ENCODE assay signal across 8 cellular contexts in the genomic region with DNA sequence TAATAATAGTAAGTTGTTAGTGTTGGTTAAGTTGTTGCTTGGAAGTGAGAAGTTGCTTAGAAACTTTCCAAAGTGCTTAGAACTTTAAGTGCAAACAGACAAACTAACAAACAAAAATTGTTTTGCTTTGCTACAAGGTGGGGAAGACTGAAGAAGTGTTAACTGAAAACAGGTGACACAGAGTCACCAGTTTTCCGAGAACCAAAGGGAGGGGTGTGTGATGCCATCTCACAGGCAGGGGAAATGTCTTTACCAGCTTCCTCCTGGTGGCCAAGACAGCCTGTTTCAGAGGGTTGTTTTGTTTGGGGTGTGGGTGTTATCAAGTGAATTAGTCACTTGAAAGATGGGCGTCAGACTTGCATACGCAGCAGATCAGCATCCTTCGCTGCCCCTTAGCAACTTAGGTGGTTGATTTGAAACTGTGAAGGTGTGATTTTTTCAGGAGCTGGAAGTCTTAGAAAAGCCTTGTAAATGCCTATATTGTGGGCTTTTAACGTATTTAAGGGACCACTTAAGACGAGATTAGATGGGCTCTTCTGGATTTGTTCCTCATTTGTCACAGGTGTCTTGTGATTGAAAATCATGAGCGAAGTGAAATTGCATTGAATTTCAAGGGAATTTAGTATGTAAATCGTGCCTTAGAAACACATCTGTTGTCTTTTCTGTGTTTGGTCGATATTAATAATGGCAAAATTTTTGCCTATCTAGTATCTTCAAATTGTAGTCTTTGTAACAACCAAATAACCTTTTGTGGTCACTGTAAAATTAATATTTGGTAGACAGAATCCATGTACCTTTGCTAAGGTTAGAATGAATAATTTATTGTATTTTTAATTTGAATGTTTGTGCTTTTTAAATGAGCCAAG. TPM values are rescaled to one million over a fixed set of nuclear protein-coding genes. Genes with fewer than 3 reads are reported as not detected.
A peak's percentile ranks its signal among the peaks of the same experiment; 100 is the strongest.
DNase-seq lines count a peak whose midpoint lies in the region; ATAC-seq, FAIRE-seq and TF ChIP-seq lines count a peak whose summit lies in the region.

No MANE protein-coding gene starts in this region.

- 0% methylated on average over 9 of the region's 9 CpGs for WGBS in K562 (ENCODE audit: insufficient coverage, low coverage, missing lambda C conversion rate)

- CTCF ChIA-PET in K562 (lab: Yijun Ruan, JAX; ENCODE audit: low intra/inter-chr PET ratio): interaction anchor here (1.0 kb wide), 1 partner anchor 80 kb away, joined by 3 read pairs; no protein-coding TSS in a partner anchor

- no peaks in the 10 kb centered on the region for H3K9me3 ChIP-seq in K562 (replicated peaks; ENCODE audit: control insufficient read depth, insufficient read depth, low read depth, low read length)

- in situ Hi-C loops in K562 (cut with MboI): no loop called here

- TF ChIP-seq RAD21 in K562 (CRISPR knock-in tag; conservative IDR thresholded peaks at IDR 0.05 in 1 of 2, IDR thresholded peaks at IDR 0.05 in 1 of 2): no peak; a peak in 1 of 4 replicates

- peak overlapping the region; percentile 98 to 100; a peak in 3 of 4 replicates for H3K9ac ChIP-seq in K562 (ENCODE audit: insufficient read depth in 1 of 2, low read depth in 2 of 2, low read length in 2 of 2)

- TF ChIP-seq POLR2A in K562 (conservative IDR thresholded peaks at IDR 0.05): peak; percentile 73

- BruUV-seq in K562 (replicated peaks; lab: Mats Ljungman, UMichigan): no TSS peak

- H3K4me3 ChIP-seq in HFF-Myc (replicated peaks; ENCODE audit: low read depth, low read length) (peak overlapping the region; percentile 74), K562 (peak overlapping the region; percentile 79)

- ATAC-seq in K562 (no peak), HG02840 (IDR thresholded peaks at IDR 0.05; ENCODE audit: low FRiP score, unreplicated experiment) (no peak), HG03097 (IDR thresholded peaks at IDR 0.05; ENCODE audit: low FRiP score, unreplicated experiment) (no peak)

- H3K36me3 ChIP-seq in K562 (ENCODE audit: control insufficient read depth, insufficient read depth, low read length): peaks cover 54% of the 10 kb centered on the region

- H3K4me1 ChIP-seq in K562 (replicated peaks in 1 of 2; ENCODE audit: control insufficient read depth in 2 of 2, insufficient read depth in 2 of 2, low read length in 2 of 2): peaks cover 22 to 36% of the 10 kb centered on the region in 2 experiments

- peak overlapping the region; percentile 97 for H3K4me2 ChIP-seq in K562 (ENCODE audit: insufficient read depth, low read length)

- peaks cover 65% of the 10 kb centered on the region for H4K20me1 ChIP-seq in K562 (replicated peaks; ENCODE audit: control insufficient read depth, insufficient read depth, low read length)

- POLR2A ChIA-PET in K562 (lab: Yijun Ruan, JAX): interaction anchor here (0.5 to 17.3 kb wide), 34 partner anchors 9 to 817 kb away, joined by 3 to 1349 read pairs (median 16); a partner anchor contains a TSS

- no peaks in the 10 kb centered on the region for H3K9me1 ChIP-seq in K562 (ENCODE audit: control insufficient read depth, insufficient read depth, low read length)

- H2AFZ ChIP-seq in K562 (ENCODE audit: low read depth, low read length): no peak overlapping the region

- DNase-seq in HFF-Myc (ENCODE audit: extremely low read depth, low read depth) (no peak), T-helper 22 cell (ENCODE audit: low read depth) (peak; percentile 86), K562 (ENCODE audit: extremely low read depth in 1 of 4, low spot score in 3 of 4) (peak in 2 of 4 experiments; percentile 29 to 74), kidney tubule cell (ENCODE audit: low spot score) (peak; percentile 83)
- DNase-seq in stimulated activated CD4-positive, alpha-beta T cell treated with anti-CD3 and anti-CD28 coated beads, Interleukin-4, amount 100 ng/mL, for 4 hours: peak; percentile 60 to 91

- H3K27me3 ChIP-seq in K562 (ENCODE audit: control insufficient read depth in 2 of 2, insufficient read depth in 2 of 2, low read length in 2 of 2): no peaks in the 10 kb centered on the region

- no peak for FAIRE-seq in K562 (lab: Jason Lieb, UNC)

- intact Hi-C loops in K562 (cut with micrococcal nuclease): no loop called here

- H3K27ac ChIP-seq in 22Rv1 (peak overlapping the region; percentile 100), K562 (ENCODE audit: extremely low read depth, low read depth, low read length) (peak overlapping the region; percentile 98)

- H3K79me2 ChIP-seq in K562 (ENCODE audit: control insufficient read depth, insufficient read depth, low read length): peaks cover 98% of the 10 kb centered on the region

- TF ChIP-seq CTCF in 22Rv1 (IDR thresholded peaks at IDR 0.05) (no peak), HFF-Myc (IDR thresholded peaks at IDR 0.05; ENCODE audit: low read depth, low read length, missing control alignments) (peak; percentile 4), K562 (IDR thresholded peaks at IDR 0.05 in 2 of 3, conservative IDR thresholded peaks at IDR 0.05 in 1 of 3; ENCODE audit: insufficient read depth in 2 of 3, low read depth in 1 of 3, low read length in 3 of 3) (0 out of 6 replicates have a peak, but pooled peaks of 1 of the 3 experiments have one; percentile 16)

- no peak for TF ChIP-seq EP300 in K562 (IDR thresholded peaks at IDR 0.05; ENCODE audit: low read length)

TF ChIP-seq in K562, 482 proteins besides CTCF, POLR2A, EP300 and RAD21 (continues in another document):
- TF ChIP-seq, protein P1, sequence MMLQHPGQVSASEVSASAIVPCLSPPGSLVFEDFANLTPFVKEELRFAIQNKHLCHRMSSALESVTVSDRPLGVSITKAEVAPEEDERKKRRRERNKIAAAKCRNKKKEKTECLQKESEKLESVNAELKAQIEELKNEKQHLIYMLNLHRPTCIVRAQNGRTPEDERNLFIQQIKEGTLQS (IDR thresholded peaks at IDR 0.05): no peak
- TF ChIP-seq, protein P1 (CRISPR knock-in tag; conservative IDR thresholded peaks at IDR 0.05): peak; percentile 34; the same call in 1 of the 2 replicates

RNA-seq across cellular contexts. Expression of a gene that starts 2.7 kb away (rescaled TPM):
- total RNA-seq in K562 (2011; cell fraction: chromatin; rRNA removed; ENCODE audit: low replicate concordance): 684 and 1,510 TPM in 2 replicates
- total RNA-seq in K562 (2011; cell fraction: nucleolus; rRNA removed): 291 and 321 TPM in 2 replicates
- total RNA-seq in K562 (2011; cell fraction: nucleoplasm; rRNA removed): 737 and 1,283 TPM in 2 replicates
- total RNA-seq in K562 (2014; rRNA removed) (15.2 and 20.1 TPM in 2 replicates), K562 (2014; rRNA removed; fragmentation: Illumina TruSeq; extraction: Trizol) (62.8 and 76.9 TPM in 2 replicates), K562 (2015; rRNA removed; fragmentation: Illumina TruSeq; extraction: Trizol) (26.3 and 31.5 TPM in 2 replicates), K562 (2021) (129 and 208 TPM in 2 replicates)
- polyA plus RNA-seq in K562 (2011; rRNA removed) (56.2 and 171 TPM in 2 replicates), K562 (2014; fragmentation: Illumina TruSeq; extraction: Trizol) (137 and 146 TPM in 2 replicates), K562 (2014; fragmentation: Nextera tagmentation; extraction: Ambion mirVana) (10 to 100 TPM; 22.8 to 30.1 TPM), K562 (2014; rRNA removed) (382 and 389 TPM in 2 replicates)
- polyA plus RNA-seq in K562 (2011; cell fraction: cytosol; rRNA removed): 45.5 and 49.2 TPM in 2 replicates
- polyA plus RNA-seq in K562 (2011; cell fraction: nucleus; rRNA removed): 234 and 651 TPM in 2 replicates
- 312 and 328 TPM in 2 replicates for polyA plus RNA-seq in K562 (2012)
- polyA minus RNA-seq in K562 (2011; rRNA and poly(A)+ RNA removed): 92.6 and 137 TPM in 2 replicates
- 19.9 and 35.6 TPM in 2 replicates for polyA minus RNA-seq in K562 (2011; cell fraction: cytosol; rRNA and poly(A)+ RNA removed)
- 168 and 220 TPM in 2 replicates for polyA minus RNA-seq in K562 (2011; cell fraction: nucleus; rRNA and poly(A)+ RNA removed)

RNA-seq across cellular contexts. Expression of a gene that starts 38.9 kb away (rescaled TPM):
- total RNA-seq in K562 (2011; cell fraction: chromatin; rRNA removed; ENCODE audit: low replicate concordance): 28.5 and 83.6 TPM in 2 replicates
- total RNA-seq in K562 (2011; cell fraction: nucleolus; rRNA removed): 89.6 and 96.9 TPM in 2 replicates
- total RNA-seq in K562 (2011; cell fraction: nucleoplasm; rRNA removed): 32.8 and 36.5 TPM in 2 replicates
- 34.6 and 46.5 TPM in 2 replicates for total RNA-seq in K562 (2014; rRNA removed)
- 6.2 and 8.6 TPM in 2 replicates for total RNA-seq in K562 (2014; rRNA removed; fragmentation: Illumina TruSeq; extraction: Trizol)
- total RNA-seq in K562 (2015; rRNA removed; fragmentation: Illumina TruSeq; extraction: Trizol): 15.0 and 15.8 TPM in 2 replicates
- total RNA-seq in K562 (2021): 44.2 and 54.5 TPM in 2 replicates
- polyA plus RNA-seq in K562 (2011; rRNA removed): 16.0 and 19.9 TPM in 2 replicates
- 24.0 and 43.0 TPM in 2 replicates for polyA plus RNA-seq in K562 (2011; cell fraction: cytosol; rRNA removed)
- 25.1 and 46.6 TPM in 2 replicates for polyA plus RNA-seq in K562 (2011; cell fraction: nucleus; rRNA removed)
- 21.4 and 22.5 TPM in 2 replicates for polyA plus RNA-seq in K562 (2012)
- 12.0 and 19.4 TPM in 2 replicates for polyA plus RNA-seq in K562 (2014; fragmentation: Illumina TruSeq; extraction: Trizol)
- polyA plus RNA-seq in K562 (2014; fragmentation: Nextera tagmentation; extraction: Ambion mirVana): 1 to 10 TPM; 4.5 to 5.0 TPM
- 33.4 and 41.7 TPM in 2 replicates for polyA plus RNA-seq in K562 (2014; rRNA removed)
- 8.4 and 13.5 TPM in 2 replicates for polyA minus RNA-seq in K562 (2011; rRNA and poly(A)+ RNA removed)
- polyA minus RNA-seq in K562 (2011; cell fraction: cytosol; rRNA and poly(A)+ RNA removed): 21.0 and 21.1 TPM in 2 replicates
- polyA minus RNA-seq in K562 (2011; cell fraction: nucleus; rRNA and poly(A)+ RNA removed): 28.1 and 34.6 TPM in 2 replicates

RNA-seq across cellular contexts. Expression of a gene that starts 42.9 kb away (rescaled TPM):
- 2.5 and 2.9 TPM in 2 replicates for total RNA-seq in K562 (2011; cell fraction: chromatin; rRNA removed; ENCODE audit: low replicate concordance)
- total RNA-seq in K562 (2011; cell fraction: nucleolus; rRNA removed): 2.7 and 3.6 TPM in 2 replicates
- 2.3 and 2.7 TPM in 2 replicates for total RNA-seq in K562 (2011; cell fraction: nucleoplasm; rRNA removed)
- total RNA-seq in K562 (2014; rRNA removed) (0.82 and 2.3 TPM in 2 replicates), K562 (2014; rRNA removed; fragmentation: Illumina TruSeq; extraction: Trizol) (0.55 and 0.57 TPM in 2 replicates), K562 (2015; rRNA removed; fragmentation: Illumina TruSeq; extraction: Trizol) (0.40 and 0.45 TPM in 2 replicates), K562 (2021) (0.92 and 2.2 TPM in 2 replicates)
- polyA plus RNA-seq in K562 (2011; rRNA removed) (0.61 and 0.81 TPM in 2 replicates), K562 (2014; fragmentation: Illumina TruSeq; extraction: Trizol) (0.51 and 0.68 TPM in 2 replicates), K562 (2014; fragmentation: Nextera tagmentation; extraction: Ambion mirVana) (under 1 TPM; 0.15 to 0.34 TPM), K562 (2014; rRNA removed) (0.93 and 1.1 TPM in 2 replicates)
- 0.49 and 0.85 TPM in 2 replicates for polyA plus RNA-seq in K562 (2011; cell fraction: cytosol; rRNA removed)
- polyA plus RNA-seq in K562 (2011; cell fraction: nucleus; rRNA removed): 1.2 and 3.9 TPM in 2 replicates
- polyA plus RNA-seq in K562 (2012): 1.3 and 1.4 TPM in 2 replicates
- 0.35 and 0.42 TPM in 2 replicates for polyA minus RNA-seq in K562 (2011; rRNA and poly(A)+ RNA removed)
- 0.76 and 0.91 TPM in 2 replicates for polyA minus RNA-seq in K562 (2011; cell fraction: cytosol; rRNA and poly(A)+ RNA removed)
- polyA minus RNA-seq in K562 (2011; cell fraction: nucleus; rRNA and poly(A)+ RNA removed): 0.40 and 0.56 TPM in 2 replicates
